In genomic region chr1:112449630-112449983, GRCh38 we compare ENCODE assay signal across 34 cellular contexts. TPM values are rescaled to one million over a fixed set of nuclear protein-coding genes. Genes with fewer than 3 reads are reported as not detected.
"Had no signal": no experiment of that assay in that cellular context is flagged by ENCODE, and none has a peak within 500 bp of the region (broad histone marks: within the 10 kb centered on the region; RNA-seq: fewer than 3 reads in every experiment).

No MANE protein-coding gene starts in this region.

- H3K27me3 ChIP-seq: MG63 had no signal

- H3K36me3 Mint-ChIP-seq: activated naive CD8-positive, alpha-beta T cell treated with anti-CD3 and anti-CD28 coated beads for 36 hours had no signal

- ATAC-seq: activated CD8-positive, alpha-beta memory T cell treated with anti-CD3 and anti-CD28 coated beads, Interleukin-2, amount 10 ng/mL, durations not matched to agents 7 days and 5 days; Right ventricle myocardium inferior had no signal

- H3K4me2 ChIP-seq: PC-9 had no signal

- H3K9me3 Mint-ChIP-seq: activated CD4-positive, alpha-beta memory T cell treated with anti-CD3 and anti-CD28 coated beads, Interleukin-2, amount 10 ng/mL, durations not matched to agents 7 days and 5 days; activated naive CD8-positive, alpha-beta T cell treated with anti-CD3 and anti-CD28 coated beads for 36 hours had no signal

- H3K27ac Mint-ChIP-seq: activated CD4-positive, alpha-beta memory T cell treated with anti-CD3 and anti-CD28 coated beads, Interleukin-2, amount 10 ng/mL, durations not matched to agents 7 days and 5 days; activated CD8-positive, alpha-beta memory T cell treated with anti-CD3 and anti-CD28 coated beads, Interleukin-2, amount 10 ng/mL, durations not matched to agents 7 days and 5 days; activated naive CD8-positive, alpha-beta T cell treated with anti-CD3 and anti-CD28 coated beads for 36 hours had no signal

- H3K4me3 ChIP-seq: MG63, PC-9 had no signal

- DNase-seq: activated CD4-positive, alpha-beta memory T cell treated with anti-CD3 and anti-CD28 coated beads, Interleukin-2, amount 10 ng/mL, durations not matched to agents 7 days and 5 days; activated CD4-positive, alpha-beta T cell treated with anti-CD3 and anti-CD28 coated beads for 1 hour; activated CD4-positive, alpha-beta T cell treated with anti-CD3 and anti-CD28 coated beads for 48 hours; activated CD4-positive, CD25-positive, alpha-beta regulatory T cell; activated CD8-positive, alpha-beta memory T cell treated with anti-CD3 and anti-CD28 coated beads for 24 hours; activated CD8-positive, alpha-beta memory T cell treated with anti-CD3 and anti-CD28 coated beads, Interleukin-2, amount 10 ng/mL, durations not matched to agents 7 days and 5 days; activated CD8-positive, alpha-beta memory T cell treated with anti-CD3 and anti-CD28 coated beads, Interleukin-2, amount 50 U/mL, for 48 hours; activated effector memory CD4-positive, alpha-beta T cell treated with Interleukin-2 at 50 U/mL for 16 hours; activated naive CD4-positive, alpha-beta T cell; activated naive CD4-positive, alpha-beta T cell treated with anti-CD3 and anti-CD28 coated beads, Interleukin-2, amount 50 U/mL, for 16 hours; activated naive CD8-positive, alpha-beta T cell treated with anti-CD3 and anti-CD28 coated beads for 36 hours; activated T-cell treated with anti-CD3 and anti-CD28 coated beads, Interleukin-2, amount 50 U/mL, for 48 hours; amniotic stem cell; aorta; Karpas-422; MG63; NCI-H1048; NCI-H1105 treated with DMSO at 0.1 percent for 48 hours; NCI-H1436; NCI-H1694; NCI-H1930; NCI-H2081 treated with DMSO at 0.1 percent for 48 hours; NCI-H345; NCI-H524 treated with DMSO at 0.1 percent for 48 hours; NK-92 treated with Interleukin-12 subunit alpha and Interleukin-12 subunit beta, amount 100 ng/mL, for 24 hours; PC-9; SW 1271; T-helper 1 cell; T-helper 2 cell; T-helper 9 cell; WERI-Rb-1 had no signal

- H2AFZ ChIP-seq: PC-9 had no signal

- FAIRE-seq: RCC 7860 had no signal

- H3K27ac ChIP-seq: PC-9, RWPE1, WERI-Rb-1 had no signal

- H3K4me1 Mint-ChIP-seq: activated CD4-positive, alpha-beta memory T cell treated with anti-CD3 and anti-CD28 coated beads, Interleukin-2, amount 10 ng/mL, durations not matched to agents 7 days and 5 days; activated CD8-positive, alpha-beta memory T cell treated with anti-CD3 and anti-CD28 coated beads, Interleukin-2, amount 10 ng/mL, durations not matched to agents 7 days and 5 days; activated naive CD8-positive, alpha-beta T cell treated with anti-CD3 and anti-CD28 coated beads for 36 hours had no signal

- H3K4me3 Mint-ChIP-seq: activated CD4-positive, alpha-beta memory T cell treated with anti-CD3 and anti-CD28 coated beads, Interleukin-2, amount 10 ng/mL, durations not matched to agents 7 days and 5 days; activated CD8-positive, alpha-beta memory T cell treated with anti-CD3 and anti-CD28 coated beads, Interleukin-2, amount 10 ng/mL, durations not matched to agents 7 days and 5 days; activated naive CD8-positive, alpha-beta T cell treated with anti-CD3 and anti-CD28 coated beads for 36 hours had no signal

- H3K9me3 ChIP-seq: MG63 had no signal

- H3K27me3 Mint-ChIP-seq: activated CD4-positive, alpha-beta memory T cell treated with anti-CD3 and anti-CD28 coated beads, Interleukin-2, amount 10 ng/mL, durations not matched to agents 7 days and 5 days had no signal

RNA-seq across cellular contexts. Expression of gene WNT2B, which starts 59.2 kb away (rescaled TPM):
- total RNA-seq: activated naive CD8-positive, alpha-beta T cell treated with anti-CD3 and anti-CD28 coated beads for 36 hours had no signal
